Comparison of ENCODE assay signal across 14 cellular contexts in the genomic region with DNA sequence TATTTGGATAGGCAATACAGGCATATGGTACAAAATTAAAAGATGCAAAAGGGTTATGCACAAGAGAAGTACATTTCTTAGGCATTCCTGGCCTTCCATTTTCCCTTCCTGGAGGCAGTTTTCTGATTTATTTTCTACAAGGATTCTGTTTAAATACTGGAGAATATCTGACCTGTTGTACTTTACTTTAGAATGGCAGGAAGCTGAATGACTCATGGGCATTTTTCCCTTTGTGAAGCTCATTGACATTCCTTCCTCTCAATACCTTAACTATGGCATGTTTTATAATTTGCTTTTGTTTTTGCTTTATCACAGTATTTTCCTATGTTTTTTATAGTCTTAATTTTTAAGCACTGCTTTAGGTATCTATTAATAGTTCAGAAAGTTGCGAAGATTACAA.
DNase-seq lines count a peak whose midpoint lies in the region; ATAC-seq and TF ChIP-seq lines count a peak whose summit lies in the region.
"Had no signal": no experiment of that assay in that cellular context is flagged by ENCODE, and none has a peak within 500 bp of the region (broad histone marks: within the 10 kb centered on the region; RNA-seq: fewer than 3 reads in every experiment).

No MANE protein-coding gene starts in this region.

- H3K27ac ChIP-seq in HUES6 (ENCODE audit: low read depth, low read length) = peak overlapping the region; percentile 43; the same call in 1 of the 2 replicates
- peak overlapping the region in 1 of 3 donors; percentile 5 for H3K27ac ChIP-seq in right lobe of liver

- H3K36me3 ChIP-seq in HUES6 (ENCODE audit: control insufficient read depth, insufficient read depth, low read length) (no peaks in the 10 kb centered on the region), right lobe of liver (no peaks in the 10 kb centered on the region)

- peak overlapping the region; percentile 52 for H3K27ac Mint-ChIP-seq in chondrocyte (ENCODE audit: unreplicated experiment)
- H3K27ac Mint-ChIP-seq: activated CD4-positive, alpha-beta T cell treated with anti-CD3 and anti-CD28 coated beads, Interleukin-2, amount 10 ng/mL, durations not matched to agents 7 days and 5 days; B cell; natural killer cell had no signal

- TF ChIP-seq CTCF in chondrocyte (IDR thresholded peaks at IDR 0.05) (no peak), right lobe of liver (IDR thresholded peaks at IDR 0.05) (no peak)

- DNase-seq in ACHN (peak; percentile 31), chondrocyte (ENCODE audit: low spot score) (no peak), right lobe of liver (no peak), AML-193 (lab: John Stamatoyannopoulos, UW) (no peak), KG1 (lab: John Stamatoyannopoulos, UW) (no peak), NCI-H1417 (lab: John Stamatoyannopoulos, UW) (no peak), amniotic stem cell (lab: John Stamatoyannopoulos, UW) (no peak)
- DNase-seq: activated CD4-positive, alpha-beta T cell treated with anti-CD3 and anti-CD28 coated beads, Interleukin-2, amount 10 ng/mL, durations not matched to agents 7 days and 5 days; effector CD4-positive, alpha-beta T cell; GOT3; natural killer cell; stimulated activated naive CD4-positive, alpha-beta T cell had no signal

- intact Hi-C loops in right lobe of liver (cut with DNase I) = no loop called here

- H3K4me3 Mint-ChIP-seq in chondrocyte (ENCODE audit: unreplicated experiment) = no peak overlapping the region
- H3K4me3 Mint-ChIP-seq: activated CD4-positive, alpha-beta T cell treated with anti-CD3 and anti-CD28 coated beads, Interleukin-2, amount 10 ng/mL, durations not matched to agents 7 days and 5 days; B cell; natural killer cell had no signal

- H3K4me3 ChIP-seq in HUES6 (ENCODE audit: low read depth, low read length) = no peak overlapping the region
- H3K4me3 ChIP-seq in right lobe of liver = no peak overlapping the region

- peaks cover 6% of the 10 kb centered on the region; the same call in 1 of the 2 replicates for H3K9me3 ChIP-seq in HUES6 (ENCODE audit: control insufficient read depth, insufficient read depth, low read depth, low read length)
- H3K9me3 ChIP-seq in right lobe of liver = no peaks in the 10 kb centered on the region

- peak; percentile 41 to 91 (median 55) for ATAC-seq in right lobe of liver
- ATAC-seq: natural killer cell had no signal

- H3K9ac ChIP-seq in HUES6 (ENCODE audit: low read length) = no peak overlapping the region

- H3K36me3 Mint-ChIP-seq in chondrocyte (ENCODE audit: low read depth) = no peaks in the 10 kb centered on the region
- H3K36me3 Mint-ChIP-seq: natural killer cell had no signal

- peaks cover 4% of the 10 kb centered on the region for H3K9me3 Mint-ChIP-seq in chondrocyte (ENCODE audit: low read depth)

- TF ChIP-seq POLR2A in right lobe of liver (IDR thresholded peaks at IDR 0.05) = no peak

- no peaks in the 10 kb centered on the region for H3K27me3 Mint-ChIP-seq in chondrocyte (ENCODE audit: low read depth)
- H3K27me3 Mint-ChIP-seq: activated CD4-positive, alpha-beta T cell treated with anti-CD3 and anti-CD28 coated beads, Interleukin-2, amount 10 ng/mL, durations not matched to agents 7 days and 5 days; B cell had no signal

- H3K27me3 ChIP-seq in HUES6 (ENCODE audit: control insufficient read depth, insufficient read depth, low read length) = no peaks in the 10 kb centered on the region
- H3K27me3 ChIP-seq in right lobe of liver = no peaks in the 10 kb centered on the region

- in situ Hi-C loops in ACHN (cut with HindIII; ENCODE audit: low pct_ligation_motif_present, low pct_unique_long_range_greater_than_20kb, low sequenced_read_pairs) = no loop called here

- H3K4me1 Mint-ChIP-seq in chondrocyte (ENCODE audit: low read depth) = peaks cover 47% of the 10 kb centered on the region

- 73% methylated on average over 1 of the region's 1 CpG for WGBS in right lobe of liver (ENCODE audit: insufficient coverage, low coverage, low lambda C conversion rate, missing lambda C conversion rate)

- H3K4me1 ChIP-seq in HUES6 (ENCODE audit: control insufficient read depth, insufficient read depth, low read length) (peaks cover 12% of the 10 kb centered on the region; the same call in 1 of the 2 replicates), right lobe of liver (no peaks in the 10 kb centered on the region)
